Comparison of ENCODE assay signal across 1 cellular context in the genomic region with DNA sequence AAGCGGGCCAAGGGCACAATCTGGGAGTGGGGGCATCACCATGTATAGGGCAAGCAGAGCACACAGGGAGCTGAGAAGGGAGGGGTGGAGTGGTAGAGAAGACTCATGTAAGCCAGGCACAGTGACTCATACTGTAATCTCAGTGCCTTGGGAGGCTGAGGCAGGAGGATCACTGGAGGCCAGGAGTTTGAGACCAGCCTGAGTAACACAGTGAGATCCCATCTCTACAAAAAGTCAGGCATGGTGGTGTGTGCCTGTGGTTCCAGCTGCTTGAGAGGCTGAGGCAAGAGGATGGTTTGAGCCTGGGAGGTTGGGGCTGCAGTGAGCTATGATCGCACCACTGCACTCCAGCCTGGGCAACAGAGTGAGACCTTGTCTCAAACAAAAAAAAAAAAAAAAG.
TF ChIP-seq lines count a peak whose summit lies in the region.

No MANE protein-coding gene starts in this region.

TF ChIP-seq in K562, 482 proteins besides CTCF, POLR2A, EP300 and RAD21 (continued from another document):
- TF ChIP-seq BRF2 (IDR thresholded peaks at IDR 0.05; ENCODE audit: borderline replicate concordance, insufficient read depth, insufficient read length) (no peak), FUS (optimal IDR thresholded peaks at IDR 0.05; ENCODE audit: low read depth, low read length) (no peak), U2AF1 (optimal IDR thresholded peaks at IDR 0.05; ENCODE audit: low read depth, low read length) (no peak), MEIS2 (IDR thresholded peaks at IDR 0.05; ENCODE audit: partially characterized antibody) (no peak), SMARCC2 (IDR thresholded peaks at IDR 0.05; ENCODE audit: low read depth) (no peak), KDM4B (IDR thresholded peaks at IDR 0.05; ENCODE audit: borderline replicate concordance in 2 of 2, low read depth in 1 of 2) (no peak), KDM5B (IDR thresholded peaks at IDR 0.05; ENCODE audit: insufficient replicate concordance, low read depth, low read length) (no peak)
TF ChIP-seq in K562: peak in this region for 5.
